In genomic region chr6:1639430-1639829, GRCh38 we compare ENCODE assay signal across 31 cellular contexts. TPM values are rescaled to one million over a fixed set of nuclear protein-coding genes. Genes with fewer than 3 reads are reported as not detected.
"Had no signal": no experiment of that assay in that cellular context is flagged by ENCODE, and none has a peak within 500 bp of the region (broad histone marks: within the 10 kb centered on the region; RNA-seq: fewer than 3 reads in every experiment).

No MANE protein-coding gene starts in this region.

- H3K4me3 Mint-ChIP-seq: naive thymus-derived CD8-positive, alpha-beta T cell; natural killer cell treated with Interleukin-12 subunit alpha and Interleukin-12 subunit beta and Interleukin-15 and Interleukin-18, amount 100 ng/mL, for 72 hours; nephron progenitor cell; neural crest cell; stimulated activated memory B cell treated with anti-CD40 and anti-IgM and Interleukin-4, amounts not matched to agents 10 μg/mL and 1 μg/mL and 100 μg/mL, for 72 hours; stimulated activated naive CD8-positive, alpha-beta T cell treated with anti-CD3 and anti-CD28 coated beads, Interleukin-15, amount 100 ng/mL, for 72 hours had no signal

- H3K27me3 ChIP-seq: neutrophil, pancreas, right lobe of liver, suprapubic skin, testis, tibial artery, upper lobe of left lung, vagina had no signal

- H3K27ac Mint-ChIP-seq: naive thymus-derived CD8-positive, alpha-beta T cell; natural killer cell treated with Interleukin-12 subunit alpha and Interleukin-12 subunit beta and Interleukin-15 and Interleukin-18, amount 100 ng/mL, for 72 hours; nephron progenitor cell; progenitor cell of endocrine pancreas; stimulated activated memory B cell treated with anti-CD40 and anti-IgM and Interleukin-4, amounts not matched to agents 10 μg/mL and 1 μg/mL and 100 μg/mL, for 72 hours had no signal

- H3K4me1 ChIP-seq: psoas muscle, right lobe of liver, testis had no signal

- H3K9me3 ChIP-seq: neutrophil, pancreas, psoas muscle, right lobe of liver, spleen, suprapubic skin, testis, tibial artery, upper lobe of left lung, vagina had no signal

- H3K27me3 Mint-ChIP-seq: natural killer cell treated with Interleukin-12 subunit alpha and Interleukin-12 subunit beta and Interleukin-15 and Interleukin-18, amount 100 ng/mL, for 72 hours; stimulated activated memory B cell treated with anti-CD40 and anti-IgM and Interleukin-4, amounts not matched to agents 10 μg/mL and 1 μg/mL and 100 μg/mL, for 72 hours had no signal

- H3K27ac ChIP-seq: neutrophil, pancreas, psoas muscle, right lobe of liver, skin epidermis, spleen, suprapubic skin, testis, tibial artery, upper lobe of left lung, vagina had no signal

- H3K36me3 Mint-ChIP-seq: natural killer cell treated with Interleukin-12 subunit alpha and Interleukin-12 subunit beta and Interleukin-15 and Interleukin-18, amount 100 ng/mL, for 72 hours; stimulated activated memory B cell treated with anti-CD40 and anti-IgM and Interleukin-4, amounts not matched to agents 10 μg/mL and 1 μg/mL and 100 μg/mL, for 72 hours had no signal

- H3K4me2 ChIP-seq: smooth muscle cell had no signal

- DNase-seq: naive thymus-derived CD8-positive, alpha-beta T cell; nephron progenitor cell; nucleus accumbens; pancreas; right lobe of liver; spleen; stimulated activated CD4-positive, alpha-beta T cell treated with anti-CD3 and anti-CD28 coated beads, Interleukin-12 subunit alpha, Interleukin-12 subunit beta, amount 100 ng/mL, for 4 hours; stimulated activated CD4-positive, alpha-beta T cell treated with anti-CD3 and anti-CD28 coated beads, Interleukin-1b, Interleukin-23, amount 100 ng/mL, for 48 hours; stimulated activated CD4-positive, alpha-beta T cell treated with anti-CD3 and anti-CD28 coated beads, Interleukin-4, amount 100 ng/mL, for 1 hour; stimulated activated CD4-positive, alpha-beta T cell treated with anti-CD3 and anti-CD28 coated beads, Interleukin-4, amount 100 ng/mL, for 4 hours; stimulated activated CD8-positive, alpha-beta memory T cell treated with anti-CD3 and anti-CD28 coated beads, Interleukin-4, amount 100 ng/mL, for 48 hours; stimulated activated naive CD4-positive, alpha-beta T cell; stimulated activated naive CD8-positive, alpha-beta T cell treated with anti-CD3 and anti-CD28 coated beads, Interleukin-15, amount 100 ng/mL, for 72 hours; stimulated activated naive CD8-positive, alpha-beta T cell treated with anti-CD3 and anti-CD28 coated beads, Interleukin-15, Interleukin-2, amounts not matched to agents 100 U/mL and 50 U/mL, for 24 hours; substantia nigra; testis; trophoblast cell; upper lobe of left lung had no signal

- FAIRE-seq: pancreas, urothelium cell line had no signal

- H3K4me1 Mint-ChIP-seq: naive thymus-derived CD8-positive, alpha-beta T cell; stimulated activated naive CD8-positive, alpha-beta T cell treated with anti-CD3 and anti-CD28 coated beads, Interleukin-15, amount 100 ng/mL, for 72 hours had no signal

- H3K36me3 ChIP-seq: neutrophil, pancreas, right lobe of liver, spleen, suprapubic skin, tibial artery, upper lobe of left lung, vagina had no signal

- H3K4me3 ChIP-seq: pancreas, psoas muscle, right lobe of liver, skin epidermis, smooth muscle cell, spleen, suprapubic skin, testis, tibial artery, upper lobe of left lung, vagina had no signal

- ATAC-seq: naive thymus-derived CD8-positive, alpha-beta T cell; natural killer cell treated with Interleukin-12 subunit alpha and Interleukin-12 subunit beta and Interleukin-15 and Interleukin-18, amount 100 ng/mL, for 72 hours; pancreas; psoas muscle; right cardiac atrium; right lobe of liver; stimulated activated memory B cell treated with anti-CD40 and anti-IgM and Interleukin-4, amounts not matched to agents 10 μg/mL and 1 μg/mL and 100 μg/mL, for 72 hours; stimulated activated naive CD8-positive, alpha-beta T cell treated with anti-CD3 and anti-CD28 coated beads, Interleukin-15, amount 100 ng/mL, for 72 hours; stimulated activated naive CD8-positive, alpha-beta T cell treated with anti-CD3 and anti-CD28 coated beads, Interleukin-15, Interleukin-2, amounts not matched to agents 100 U/mL and 50 U/mL, for 24 hours had no signal

RNA-seq across cellular contexts. Expression of gene FOXC1, which starts 29.7 kb away (rescaled TPM):
- total RNA-seq: naive thymus-derived CD8-positive, alpha-beta T cell had no signal
- polyA plus RNA-seq: naive thymus-derived CD8-positive, alpha-beta T cell had no signal
